ENCODE assay signal across 8 cellular contexts in genomic region chr3:186241910-186242821, GRCh38.
DNase-seq lines count a peak whose midpoint lies in the region; ATAC-seq and TF ChIP-seq lines count a peak whose summit lies in the region.

No MANE protein-coding gene starts in this region.

- DNase-seq in Caki2 (ENCODE audit: low read depth), result peak; percentile 94
- peak; percentile 86 to 89 for DNase-seq in PC-9
- DNase-seq in activated naive CD8-positive, alpha-beta T cell treated with anti-CD3 and anti-CD28 coated beads, Interleukin-2, amount 10 ng/mL, durations not matched to agents 7 days and 5 days, result peak; percentile 69
- peak; percentile 74 for DNase-seq in left ventricle myocardium inferior
- peak; percentile 68 for DNase-seq in putamen (ENCODE audit: low spot score)
- DNase-seq in SKM-1 treated with dmso at 0.1 percent for 144 hours (lab: John Stamatoyannopoulos, UW; ENCODE audit: unreplicated experiment), result no peak

- H3K9me2 ChIP-seq in PC-9 (ENCODE audit: insufficient read depth), result no peaks in the 10 kb centered on the region

- ATAC-seq in GM19438 (IDR thresholded peaks at IDR 0.05; ENCODE audit: low read depth, unreplicated experiment) (peak; percentile 80), HG03442 (IDR thresholded peaks at IDR 0.05; ENCODE audit: unreplicated experiment) (peak; percentile 87)
- peak; percentile 98 for ATAC-seq in activated naive CD8-positive, alpha-beta T cell treated with anti-CD3 and anti-CD28 coated beads, Interleukin-2, amount 10 ng/mL, durations not matched to agents 7 days and 5 days (ENCODE audit: low read depth)

- H3K27ac ChIP-seq in PC-9, result peak overlapping the region; percentile 70
- peak overlapping the region; percentile 85 for H3K27ac ChIP-seq in left ventricle myocardium inferior (replicated peaks)

- H4K20me1 ChIP-seq in PC-9 (ENCODE audit: insufficient read depth), result no peaks in the 10 kb centered on the region

- H3F3A ChIP-seq in PC-9 (ENCODE audit: insufficient read depth, low read depth), result peaks cover 4% of the 10 kb centered on the region; the same call in 1 of the 2 replicates

- H3K27me3 Mint-ChIP-seq in activated naive CD8-positive, alpha-beta T cell treated with anti-CD3 and anti-CD28 coated beads, Interleukin-2, amount 10 ng/mL, durations not matched to agents 7 days and 5 days, result peaks cover 9% of the 10 kb centered on the region

- POLR2A ChIA-PET in PC-9 (lab: Charles Lee; ENCODE audit: unreplicated experiment), result interaction anchor here (0.6 to 1.0 kb wide), 3 partner anchors 144 to 313 kb away, joined by 3 to 6 read pairs (median 3); no protein-coding TSS in a partner anchor
- POLR2A ChIA-PET in activated naive CD8-positive, alpha-beta T cell treated with anti-CD3 and anti-CD28 coated beads, Interleukin-2, amount 10 ng/mL, durations not matched to agents 7 days and 5 days (lab: Charles Lee), result interaction anchor here (0.5 to 1.0 kb wide), 2 partner anchors 259 to 304 kb away, joined by 3 to 4 read pairs; partner anchors contain the start of gene TRA2B

- H3K36me3 Mint-ChIP-seq in activated naive CD8-positive, alpha-beta T cell treated with anti-CD3 and anti-CD28 coated beads, Interleukin-2, amount 10 ng/mL, durations not matched to agents 7 days and 5 days, result no peaks in the 10 kb centered on the region

- H3K79me2 ChIP-seq in PC-9 (ENCODE audit: low read depth), result no peaks in the 10 kb centered on the region

- H3K36me3 ChIP-seq in PC-9 (ENCODE audit: low read depth) (no peaks in the 10 kb centered on the region), left ventricle myocardium inferior (peaks cover 4% of the 10 kb centered on the region)

- H3K27me3 ChIP-seq in PC-9 (ENCODE audit: insufficient read depth, low read depth) (no peaks in the 10 kb centered on the region), left ventricle myocardium inferior (ENCODE audit: low read depth) (no peaks in the 10 kb centered on the region)

- BruUV-seq in PC-9 (replicated peaks; lab: Mats Ljungman, UMichigan), result TSS peak; percentile 59

- no peaks in the 10 kb centered on the region for H3K9me3 ChIP-seq in PC-9 (ENCODE audit: insufficient read depth, low read depth)
- no peaks in the 10 kb centered on the region for H3K9me3 ChIP-seq in left ventricle myocardium inferior (replicated peaks)

- intact Hi-C loops in PC-9 (cut with micrococcal nuclease; ENCODE audit: unreplicated experiment), result loop anchor here (1.0 to 5.0 kb wide), 6 partner anchors 143 to 582 kb away; no protein-coding TSS in a partner anchor
- intact Hi-C loops in left ventricle myocardium inferior (cut with micrococcal nuclease), result loop anchor here (10.0 kb wide), 1 partner anchor 257 kb away; no protein-coding TSS in a partner anchor

- no peaks in the 10 kb centered on the region for H3K9me3 Mint-ChIP-seq in activated naive CD8-positive, alpha-beta T cell treated with anti-CD3 and anti-CD28 coated beads, Interleukin-2, amount 10 ng/mL, durations not matched to agents 7 days and 5 days

- H3K4me3 ChIP-seq in PC-9, result peak overlapping the region; percentile 61
- H3K4me3 ChIP-seq in left ventricle myocardium inferior, result peak overlapping the region; percentile 58

- H2AFZ ChIP-seq in PC-9, result peak overlapping the region; percentile 84

- peak overlapping the region; percentile 61 for H3K4me3 Mint-ChIP-seq in activated naive CD8-positive, alpha-beta T cell treated with anti-CD3 and anti-CD28 coated beads, Interleukin-2, amount 10 ng/mL, durations not matched to agents 7 days and 5 days

- no peak overlapping the region for H3K27ac Mint-ChIP-seq in activated naive CD8-positive, alpha-beta T cell treated with anti-CD3 and anti-CD28 coated beads, Interleukin-2, amount 10 ng/mL, durations not matched to agents 7 days and 5 days

- in situ Hi-C loops in Caki2 (cut with HindIII; ENCODE audit: low pct_unique_long_range_greater_than_20kb, low sequenced_read_pairs), result no loop called here

- CTCF ChIA-PET in PC-9 (lab: Charles Lee), result interaction anchor here (0.6 to 1.7 kb wide), 12 partner anchors 17 to 583 kb away, joined by 3 to 9 read pairs (median 4); no protein-coding TSS in a partner anchor

- TF ChIP-seq CTCF in PC-9 (conservative IDR thresholded peaks at IDR 0.05), result peak; percentile 81
- peak; percentile 63 for TF ChIP-seq CTCF in left ventricle myocardium inferior (IDR thresholded peaks at IDR 0.05; ENCODE audit: borderline replicate concordance)

- H3K4me1 Mint-ChIP-seq in activated naive CD8-positive, alpha-beta T cell treated with anti-CD3 and anti-CD28 coated beads, Interleukin-2, amount 10 ng/mL, durations not matched to agents 7 days and 5 days, result peaks cover 14% of the 10 kb centered on the region

- peaks cover 18% of the 10 kb centered on the region for H3K4me1 ChIP-seq in PC-9 (replicated peaks; ENCODE audit: insufficient read depth)
- peaks cover 47% of the 10 kb centered on the region for H3K4me1 ChIP-seq in left ventricle myocardium inferior

- H3K4me2 ChIP-seq in PC-9, result peak overlapping the region; percentile 81
